Comparison of ENCODE assay signal across 8 cellular contexts in genomic region chr4:82905205-82905604, GRCh38. TPM values are rescaled to one million over a fixed set of nuclear protein-coding genes. Genes with fewer than 3 reads are reported as not detected.
A peak's percentile ranks its signal among the peaks of the same experiment; 100 is the strongest.
DNase-seq lines count a peak whose midpoint lies in the region; ATAC-seq and TF ChIP-seq lines count a peak whose summit lies in the region.

No MANE protein-coding gene starts in this region.

- peaks cover 10% of the 10 kb centered on the region for H3K4me1 ChIP-seq in lower lobe of right lung

- DNase-seq in EH (ENCODE audit: low read depth), result peak; percentile 55
- peak; percentile 77 for DNase-seq in GM20000 (ENCODE audit: low spot score)
- peak; percentile 25 for DNase-seq in activated T-helper 1 cell treated with anti-CD3 and anti-CD28 coated beads, Interleukin-12 subunit alpha, Interleukin-12 subunit beta, Interleukin-2, Interleukin-4 antibody, amounts not matched to agents 30 ng/mL and 10 ng/mL and 1 ng/mL, durations not matched to agents 14 hours and 24 hours and 36 hours (ENCODE audit: low spot score)
- DNase-seq in lower lobe of right lung, result no peak
- DNase-seq in GDM1 (lab: John Stamatoyannopoulos, UW), result no peak
- DNase-seq in NCI-H1105 treated with DMSO at 0.1 percent for 48 hours (lab: John Stamatoyannopoulos, UW), result no peak

- H3K27me3 ChIP-seq in lower lobe of right lung (ENCODE audit: low read depth), result no peaks in the 10 kb centered on the region

- TF ChIP-seq CTCF in GM20000 (IDR thresholded peaks at IDR 0.05; ENCODE audit: extremely low read depth, missing control alignments), result no peak
- no peak for TF ChIP-seq CTCF in lower lobe of right lung (IDR thresholded peaks at IDR 0.05)

- peaks cover 7% of the 10 kb centered on the region for H3K36me3 Mint-ChIP-seq in activated T-helper 1 cell treated with anti-CD3 and anti-CD28 coated beads, Interleukin-12 subunit alpha, Interleukin-12 subunit beta, Interleukin-2, Interleukin-4 antibody, amounts not matched to agents 30 ng/mL and 10 ng/mL and 1 ng/mL, durations not matched to agents 14 hours and 24 hours and 36 hours (ENCODE audit: low read depth)
- H3K36me3 Mint-ChIP-seq in stimulated activated naive CD8-positive, alpha-beta T cell treated with anti-CD3 and anti-CD28 coated beads, Interleukin-15, Interleukin-2, amounts not matched to agents 100 ng/mL and 50 ng/mL, for 24 hours (ENCODE audit: low read depth), result peaks cover 11% of the 10 kb centered on the region

- peak overlapping the region; percentile 54 for H3K27ac Mint-ChIP-seq in activated T-helper 1 cell treated with anti-CD3 and anti-CD28 coated beads, Interleukin-12 subunit alpha, Interleukin-12 subunit beta, Interleukin-2, Interleukin-4 antibody, amounts not matched to agents 30 ng/mL and 10 ng/mL and 1 ng/mL, durations not matched to agents 14 hours and 24 hours and 36 hours
- peak overlapping the region; percentile 91 for H3K27ac Mint-ChIP-seq in stimulated activated naive CD8-positive, alpha-beta T cell treated with anti-CD3 and anti-CD28 coated beads, Interleukin-15, Interleukin-2, amounts not matched to agents 100 ng/mL and 50 ng/mL, for 24 hours

- no peaks in the 10 kb centered on the region for H3K9me3 Mint-ChIP-seq in activated T-helper 1 cell treated with anti-CD3 and anti-CD28 coated beads, Interleukin-12 subunit alpha, Interleukin-12 subunit beta, Interleukin-2, Interleukin-4 antibody, amounts not matched to agents 30 ng/mL and 10 ng/mL and 1 ng/mL, durations not matched to agents 14 hours and 24 hours and 36 hours
- H3K9me3 Mint-ChIP-seq in stimulated activated naive CD8-positive, alpha-beta T cell treated with anti-CD3 and anti-CD28 coated beads, Interleukin-15, Interleukin-2, amounts not matched to agents 100 ng/mL and 50 ng/mL, for 24 hours, result no peaks in the 10 kb centered on the region

- intact Hi-C loops in activated T-helper 1 cell treated with anti-CD3 and anti-CD28 coated beads, Interleukin-12 subunit alpha, Interleukin-12 subunit beta, Interleukin-2, Interleukin-4 antibody, amounts not matched to agents 30 ng/mL and 10 ng/mL and 1 ng/mL, durations not matched to agents 14 hours and 24 hours and 36 hours (cut with micrococcal nuclease), result loop anchor here (1.0 to 10.0 kb wide), 7 partner anchors 14 to 580 kb away; partner anchors contain the start of genes ABRAXAS1, COPS4 and SEC31A
- intact Hi-C loops in lower lobe of right lung (cut with DNase I), result no loop called here

- H3K27me3 Mint-ChIP-seq in activated T-helper 1 cell treated with anti-CD3 and anti-CD28 coated beads, Interleukin-12 subunit alpha, Interleukin-12 subunit beta, Interleukin-2, Interleukin-4 antibody, amounts not matched to agents 30 ng/mL and 10 ng/mL and 1 ng/mL, durations not matched to agents 14 hours and 24 hours and 36 hours (ENCODE audit: insufficient read depth), result peaks cover 7% of the 10 kb centered on the region
- no peaks in the 10 kb centered on the region for H3K27me3 Mint-ChIP-seq in stimulated activated naive CD8-positive, alpha-beta T cell treated with anti-CD3 and anti-CD28 coated beads, Interleukin-15, Interleukin-2, amounts not matched to agents 100 ng/mL and 50 ng/mL, for 24 hours

- no peak overlapping the region for H3K27ac ChIP-seq in lower lobe of right lung

- peaks cover 22% of the 10 kb centered on the region for H3K4me1 Mint-ChIP-seq in activated T-helper 1 cell treated with anti-CD3 and anti-CD28 coated beads, Interleukin-12 subunit alpha, Interleukin-12 subunit beta, Interleukin-2, Interleukin-4 antibody, amounts not matched to agents 30 ng/mL and 10 ng/mL and 1 ng/mL, durations not matched to agents 14 hours and 24 hours and 36 hours (ENCODE audit: low read depth)
- H3K4me1 Mint-ChIP-seq in stimulated activated naive CD8-positive, alpha-beta T cell treated with anti-CD3 and anti-CD28 coated beads, Interleukin-15, Interleukin-2, amounts not matched to agents 100 ng/mL and 50 ng/mL, for 24 hours (ENCODE audit: low read depth), result peaks cover 49% of the 10 kb centered on the region

- no peaks in the 10 kb centered on the region for H3K9me3 ChIP-seq in lower lobe of right lung

- ATAC-seq in HG03469 (IDR thresholded peaks at IDR 0.05; ENCODE audit: unreplicated experiment) (peak; percentile 59), lower lobe of right lung (no peak)

- no peak overlapping the region for H3K4me3 ChIP-seq in lower lobe of right lung

- peaks cover 12% of the 10 kb centered on the region for H3K36me3 ChIP-seq in lower lobe of right lung

- peak overlapping the region; percentile 12 for H3K4me3 Mint-ChIP-seq in activated T-helper 1 cell treated with anti-CD3 and anti-CD28 coated beads, Interleukin-12 subunit alpha, Interleukin-12 subunit beta, Interleukin-2, Interleukin-4 antibody, amounts not matched to agents 30 ng/mL and 10 ng/mL and 1 ng/mL, durations not matched to agents 14 hours and 24 hours and 36 hours
- peak overlapping the region; percentile 58 for H3K4me3 Mint-ChIP-seq in stimulated activated naive CD8-positive, alpha-beta T cell treated with anti-CD3 and anti-CD28 coated beads, Interleukin-15, Interleukin-2, amounts not matched to agents 100 ng/mL and 50 ng/mL, for 24 hours

RNA-seq across cellular contexts. Expression of gene THAP9, which starts 4.7 kb away (rescaled TPM):
- total RNA-seq in activated T-helper 1 cell treated with anti-CD3 and anti-CD28 coated beads, Interleukin-12 subunit alpha, Interleukin-12 subunit beta, Interleukin-2, Interleukin-4 antibody, amounts not matched to agents 30 ng/mL and 10 ng/mL and 1 ng/mL, durations not matched to agents 14 hours and 24 hours and 36 hours, result 1.9 and 2.3 TPM in 2 replicates
- total RNA-seq in lower lobe of right lung, result 5.0 TPM

RNA-seq across cellular contexts. Expression of gene SEC31A, which starts 14.3 kb away (rescaled TPM):
- 118 and 123 TPM in 2 replicates for total RNA-seq in activated T-helper 1 cell treated with anti-CD3 and anti-CD28 coated beads, Interleukin-12 subunit alpha, Interleukin-12 subunit beta, Interleukin-2, Interleukin-4 antibody, amounts not matched to agents 30 ng/mL and 10 ng/mL and 1 ng/mL, durations not matched to agents 14 hours and 24 hours and 36 hours
- 183 TPM for total RNA-seq in lower lobe of right lung

Comparison
In these comparisons a context has a peak if more than half of its experiments do, and no peak if none do; other contexts are left out.
1. DNase-seq: peak in EH (single experiment), GM20000 (single experiment) and activated T-helper 1 cell treated with anti-CD3 and anti-CD28 coated beads, Interleukin-12 subunit alpha, Interleukin-12 subunit beta, Interleukin-2, Interleukin-4 antibody, amounts not matched to agents 30 ng/mL and 10 ng/mL and 1 ng/mL, durations not matched to agents 14 hours and 24 hours and 36 hours (single experiment); none in lower lobe of right lung (single experiment), GDM1 (single experiment) and NCI-H1105 treated with DMSO at 0.1 percent for 48 hours (single experiment).